Comparison of ENCODE assay signal across 1 cellular context in genomic region chrX:23907106-23907495, GRCh38.
A peak's percentile ranks its signal among the peaks of the same experiment; 100 is the strongest.
TF ChIP-seq lines count a peak whose summit lies in the region.

No MANE protein-coding gene starts in this region.

TF ChIP-seq in K562, 482 proteins besides CTCF, POLR2A, EP300 and RAD21 (continued from another document):
- no peak for TF ChIP-seq MGA (IDR thresholded peaks at IDR 0.05)
- 0 out of 2 replicates have a peak, but pooled peaks have one; percentile 6 for TF ChIP-seq NCOR1 (IDR thresholded peaks at IDR 0.05)
